Comparison of ENCODE assay signal across 23 cellular contexts in the genomic region with DNA sequence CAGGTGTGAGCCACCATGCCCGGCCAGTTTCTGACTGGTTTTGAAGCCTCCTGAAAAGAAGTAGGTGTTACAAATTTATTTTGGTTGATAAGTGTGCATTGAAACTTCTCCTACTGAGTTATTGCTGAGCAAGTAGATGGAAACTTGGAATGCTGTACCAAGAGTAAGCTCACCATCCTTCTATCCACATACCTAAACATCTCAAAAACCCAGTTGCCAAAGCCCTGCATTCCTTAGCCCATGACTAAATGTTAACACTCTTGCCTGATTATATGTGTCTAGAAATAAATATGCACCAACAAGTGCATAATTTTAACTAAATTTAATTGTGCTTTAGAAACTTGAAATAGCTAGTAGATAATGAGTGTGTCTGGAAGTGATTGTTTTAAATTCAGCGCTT.
"Had no signal": no experiment of that assay in that cellular context is flagged by ENCODE, and none has a peak within 500 bp of the region (broad histone marks: within the 10 kb centered on the region; RNA-seq: fewer than 3 reads in every experiment).

No MANE protein-coding gene starts in this region.

- DNase-seq: activated CD4-positive, alpha-beta T cell treated with anti-CD3 and anti-CD28 coated beads for 48 hours; activated CD4-positive, alpha-beta T cell treated with anti-CD3 and anti-CD28 coated beads, Interleukin-2, amount 50 U/mL, for 4 hours; activated CD4-positive, CD25-positive, alpha-beta regulatory T cell treated with anti-CD3 and anti-CD28 coated beads, Interleukin-2, amount 50 U/mL, for 72 hours; activated CD8-positive, alpha-beta memory T cell treated with anti-CD3 and anti-CD28 coated beads, Interleukin-2, amount 10 ng/mL, durations not matched to agents 7 days and 5 days; activated gamma-delta T cell; activated naive CD4-positive, alpha-beta T cell treated with anti-CD3 and anti-CD28 coated beads for 36 hours; activated T-cell treated with anti-CD3 and anti-CD28 coated beads, Interleukin-2, amount 50 U/mL, for 48 hours; caudate nucleus; Karpas-422; MM.1S; NCI-H1105; NCI-H1436; NCI-H1694 treated with DMSO at 0.1 percent for 48 hours; NCI-H2029 treated with DMSO at 0.1 percent for 48 hours; NCI-H446; NCI-H524; PC-3; SHP77 had no signal

- H3K4me1 ChIP-seq: breast epithelium, SJSA1 had no signal

- H3K36me3 ChIP-seq: breast epithelium, SJSA1 had no signal

- H3K27me3 ChIP-seq: breast epithelium, SJSA1 had no signal

- ATAC-seq: activated CD8-positive, alpha-beta memory T cell treated with anti-CD3 and anti-CD28 coated beads, Interleukin-2, amount 10 ng/mL, durations not matched to agents 7 days and 5 days; activated T-helper 17 cell treated with anti-CD3 and anti-CD28 coated beads, Interleukin-2, amount 50 U/mL, for 72 hours; PC-3; SK-N-SH treated with all-trans-retinoic acid at 6 μM for 48 hours; WTC11 had no signal

- H3K9me3 ChIP-seq: breast epithelium, SJSA1 had no signal

- H3K27ac ChIP-seq: breast epithelium, SJSA1 had no signal

- H3K4me3 ChIP-seq: breast epithelium, SJSA1 had no signal
